1 cellular context compared by ENCODE assay signal in genomic region chr1:32241011-32241763, GRCh38.
TF ChIP-seq lines count a peak whose summit lies in the region.

No MANE protein-coding gene starts in this region.

TF ChIP-seq in WTC11, 78 proteins besides CTCF, POLR2A, EP300 and RAD21 (continued from another document):
- TF ChIP-seq ARID4B (CRISPR knock-in tag; IDR thresholded peaks at IDR 0.05; ENCODE audit: borderline replicate concordance) (peak; percentile 26; the same call in 1 of the 2 replicates), ATF1 (CRISPR knock-in tag; IDR thresholded peaks at IDR 0.05) (no peak)
